ENCODE assay signal across 8 cellular contexts in genomic region chr20:53948383-53949318, GRCh38.
DNase-seq lines count a peak whose midpoint lies in the region; ATAC-seq lines count a peak whose summit lies in the region.

No MANE protein-coding gene starts in this region.

- peaks cover 13% of the 10 kb centered on the region for H3K9me3 Mint-ChIP-seq in activated naive CD8-positive, alpha-beta T cell treated with anti-CD3 and anti-CD28 coated beads for 36 hours
- H3K9me3 Mint-ChIP-seq in stimulated activated naive CD8-positive, alpha-beta T cell treated with anti-CD3 and anti-CD28 coated beads, Interleukin-15, Interleukin-2, amounts not matched to agents 100 ng/mL and 50 ng/mL, for 24 hours: peaks cover 10% of the 10 kb centered on the region

- peak overlapping the region; percentile 48 for H3K4me3 Mint-ChIP-seq in activated naive CD8-positive, alpha-beta T cell treated with anti-CD3 and anti-CD28 coated beads for 36 hours
- peak overlapping the region; percentile 77 for H3K4me3 Mint-ChIP-seq in stimulated activated naive CD8-positive, alpha-beta T cell treated with anti-CD3 and anti-CD28 coated beads, Interleukin-15, Interleukin-2, amounts not matched to agents 100 ng/mL and 50 ng/mL, for 24 hours

- H3K36me3 Mint-ChIP-seq in activated naive CD8-positive, alpha-beta T cell treated with anti-CD3 and anti-CD28 coated beads for 36 hours: peaks cover 3% of the 10 kb centered on the region
- no peaks in the 10 kb centered on the region for H3K36me3 Mint-ChIP-seq in stimulated activated naive CD8-positive, alpha-beta T cell treated with anti-CD3 and anti-CD28 coated beads, Interleukin-15, Interleukin-2, amounts not matched to agents 100 ng/mL and 50 ng/mL, for 24 hours (ENCODE audit: low read depth)

- DNase-seq in activated CD8-positive, alpha-beta memory T cell treated with anti-CD3 and anti-CD28 coated beads for 24 hours: peak; percentile 67
- DNase-seq in activated CD8-positive, alpha-beta memory T cell treated with anti-CD3 and anti-CD28 coated beads, Interleukin-2, amount 50 U/mL, for 4 hours: no peak
- DNase-seq in activated naive CD8-positive, alpha-beta T cell treated with anti-CD3 and anti-CD28 coated beads for 36 hours: no peak
- DNase-seq in activated CD4-positive, CD25-positive, alpha-beta regulatory T cell treated with anti-CD3 and anti-CD28 coated beads, Interleukin-2, amount 50 U/mL, for 72 hours: no peak
- DNase-seq in activated effector memory CD4-positive, alpha-beta T cell treated with anti-CD3 and anti-CD28 coated beads, Interleukin-2, amount 50 U/mL, for 16 hours: no peak
- DNase-seq in effector CD4-positive, alpha-beta T cell: no peak

- H3K27me3 Mint-ChIP-seq in activated naive CD8-positive, alpha-beta T cell treated with anti-CD3 and anti-CD28 coated beads for 36 hours: no peaks in the 10 kb centered on the region
- no peaks in the 10 kb centered on the region for H3K27me3 Mint-ChIP-seq in stimulated activated naive CD8-positive, alpha-beta T cell treated with anti-CD3 and anti-CD28 coated beads, Interleukin-15, Interleukin-2, amounts not matched to agents 100 ng/mL and 50 ng/mL, for 24 hours

- H3K4me1 Mint-ChIP-seq in activated naive CD8-positive, alpha-beta T cell treated with anti-CD3 and anti-CD28 coated beads for 36 hours: peaks cover 39% of the 10 kb centered on the region
- peaks cover 41% of the 10 kb centered on the region for H3K4me1 Mint-ChIP-seq in stimulated activated naive CD8-positive, alpha-beta T cell treated with anti-CD3 and anti-CD28 coated beads, Interleukin-15, Interleukin-2, amounts not matched to agents 100 ng/mL and 50 ng/mL, for 24 hours (ENCODE audit: low read depth)

- ATAC-seq in HG03159 (IDR thresholded peaks at IDR 0.05; ENCODE audit: unreplicated experiment): peak; percentile 42

- H3K27ac Mint-ChIP-seq in activated naive CD8-positive, alpha-beta T cell treated with anti-CD3 and anti-CD28 coated beads for 36 hours: peak overlapping the region; percentile 95
- peak overlapping the region; percentile 92 for H3K27ac Mint-ChIP-seq in stimulated activated naive CD8-positive, alpha-beta T cell treated with anti-CD3 and anti-CD28 coated beads, Interleukin-15, Interleukin-2, amounts not matched to agents 100 ng/mL and 50 ng/mL, for 24 hours
